15 cellular contexts compared by ENCODE assay signal in the genomic region with DNA sequence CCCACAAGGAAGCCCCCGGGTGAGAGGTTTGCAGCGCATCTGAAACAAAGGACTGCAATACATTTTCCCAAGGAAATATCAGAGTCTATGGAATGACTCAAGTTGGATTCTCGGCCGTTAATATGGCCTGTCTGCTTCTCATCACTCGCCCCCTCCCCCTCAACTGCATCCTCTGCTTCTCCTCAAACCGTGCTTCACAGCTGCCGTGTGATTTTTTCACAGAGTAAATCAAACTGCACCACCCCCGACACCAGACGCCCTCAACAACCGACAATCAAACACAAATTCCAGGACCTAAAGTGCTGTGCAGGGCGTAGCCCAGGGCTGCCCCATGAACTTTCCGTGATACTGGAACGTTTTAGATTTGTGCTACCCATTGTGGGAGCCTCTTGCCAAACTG.
DNase-seq lines count a peak whose midpoint lies in the region; TF ChIP-seq lines count a peak whose summit lies in the region.
"Had no signal": no experiment of that assay in that cellular context is flagged by ENCODE, and none has a peak within 500 bp of the region (broad histone marks: within the 10 kb centered on the region; RNA-seq: fewer than 3 reads in every experiment).

No MANE protein-coding gene starts in this region.

- H3K9ac ChIP-seq in endodermal cell (ENCODE audit: extremely low read depth, low read length, poor library complexity, severe bottlenecking): no peak overlapping the region
- H3K9ac ChIP-seq: KMS-11 had no signal

- intact Hi-C loops in uterus (cut with DNase I; ENCODE audit: low total_unique reads): no loop called here
- intact Hi-C loops in activated CD4-positive, alpha-beta T cell treated with anti-CD3 and anti-CD28 coated beads, Interleukin-2, amount 10 ng/mL, durations not matched to agents 24 days and 14 days (cut with micrococcal nuclease): loop anchor here (10.0 kb wide), 1 partner anchor 112 kb away; no protein-coding TSS in a partner anchor

- H3K36me3 ChIP-seq in endodermal cell (ENCODE audit: control insufficient read depth, insufficient read depth, low read length) (peaks cover 86% of the 10 kb centered on the region), muscle layer of duodenum (ENCODE audit: control insufficient read depth in 1 of 2, insufficient read depth in 2 of 2, low read length in 2 of 2) (no peaks in the 10 kb centered on the region), uterus (no peaks in the 10 kb centered on the region)
- H3K36me3 ChIP-seq: MG63 had no signal

- H3K27me3 Mint-ChIP-seq in endodermal cell (ENCODE audit: insufficient read depth): no peaks in the 10 kb centered on the region
- peaks cover 23% of the 10 kb centered on the region for H3K27me3 Mint-ChIP-seq in activated CD4-positive, alpha-beta T cell treated with anti-CD3 and anti-CD28 coated beads, Interleukin-2, amount 10 ng/mL, durations not matched to agents 24 days and 14 days

- no peak for TF ChIP-seq POLR2A in uterus (IDR thresholded peaks at IDR 0.05)

- H3K36me3 Mint-ChIP-seq in endodermal cell (ENCODE audit: low read depth): peaks cover 37% of the 10 kb centered on the region
- H3K36me3 Mint-ChIP-seq in activated CD4-positive, alpha-beta T cell treated with anti-CD3 and anti-CD28 coated beads, Interleukin-2, amount 10 ng/mL, durations not matched to agents 24 days and 14 days (ENCODE audit: low read depth): no peaks in the 10 kb centered on the region
- H3K36me3 Mint-ChIP-seq: CD8-positive, alpha-beta T cell had no signal

- H3K27ac Mint-ChIP-seq in endodermal cell: peak overlapping the region; percentile 10
- H3K27ac Mint-ChIP-seq in activated CD4-positive, alpha-beta T cell treated with anti-CD3 and anti-CD28 coated beads, Interleukin-2, amount 10 ng/mL, durations not matched to agents 24 days and 14 days: no peak overlapping the region
- H3K27ac Mint-ChIP-seq: CD8-positive, alpha-beta T cell had no signal

- TF ChIP-seq CTCF in endodermal cell (conservative IDR thresholded peaks at IDR 0.05) (no peak), uterus (IDR thresholded peaks at IDR 0.05) (no peak)

- H3K9me3 ChIP-seq in endodermal cell (ENCODE audit: control insufficient read depth, low read length) (no peaks in the 10 kb centered on the region), muscle layer of duodenum (ENCODE audit: control insufficient read depth in 1 of 2, low read length in 2 of 2) (no peaks in the 10 kb centered on the region), uterus (no peaks in the 10 kb centered on the region)
- H3K9me3 ChIP-seq: MG63 had no signal

- no peak overlapping the region for H3K27ac ChIP-seq in endodermal cell (ENCODE audit: low read depth, low read length)
- H3K27ac ChIP-seq in muscle layer of duodenum (ENCODE audit: low read length): peak overlapping the region; percentile 42
- peak overlapping the region; percentile 20 to 65 for H3K27ac ChIP-seq in uterus
- H3K27ac ChIP-seq: KMS-11 had no signal

- peaks cover 19% of the 10 kb centered on the region for H3K4me1 ChIP-seq in endodermal cell (ENCODE audit: control insufficient read depth, insufficient read depth, low read length)
- H3K4me1 ChIP-seq in muscle layer of duodenum (ENCODE audit: control insufficient read depth in 1 of 2, insufficient read depth in 2 of 2, low read length in 2 of 2): peaks cover 21 to 62% of the 10 kb centered on the region in 2 donors
- H3K4me1 ChIP-seq in uterus: peaks cover 0 to 5% of the 10 kb centered on the region in 2 donors

- WGBS in endodermal cell (ENCODE audit: insufficient coverage in 1 of 2, insufficient read length in 1 of 2), 2 experiments: 74 to 88% methylated on average over 12 to 13 of the region's 13 CpGs

- H3K4me3 Mint-ChIP-seq in endodermal cell: no peak overlapping the region
- H3K4me3 Mint-ChIP-seq in activated CD4-positive, alpha-beta T cell treated with anti-CD3 and anti-CD28 coated beads, Interleukin-2, amount 10 ng/mL, durations not matched to agents 24 days and 14 days: no peak overlapping the region
- H3K4me3 Mint-ChIP-seq: CD8-positive, alpha-beta T cell had no signal

- H3K27me3 ChIP-seq in endodermal cell (ENCODE audit: control insufficient read depth, insufficient read depth, low read length, poor library complexity, severe bottlenecking) (no peaks in the 10 kb centered on the region), muscle layer of duodenum (ENCODE audit: low read depth, low read length) (no peaks in the 10 kb centered on the region), uterus (no peaks in the 10 kb centered on the region)
- H3K27me3 ChIP-seq: MG63 had no signal

- H3K4me3 ChIP-seq in endodermal cell (ENCODE audit: low read length) (no peak overlapping the region), muscle layer of duodenum (ENCODE audit: low read depth in 1 of 2, low read length in 2 of 2) (no peak overlapping the region), uterus (no peak overlapping the region)
- H3K4me3 ChIP-seq: MG63 had no signal

- peak; percentile 13 for DNase-seq in SK-N-DZ (ENCODE audit: low spot score)
- DNase-seq in endodermal cell: no peak
- DNase-seq in uterus: peak in 1 of 2 donors; percentile 38
- DNase-seq in activated CD4-positive, alpha-beta T cell treated with anti-CD3 and anti-CD28 coated beads, Interleukin-2, amount 10 ng/mL, durations not matched to agents 24 days and 14 days: no peak
- no peak for DNase-seq in NCI-H1092 treated with DMSO at 0.1 percent for 48 hours (lab: John Stamatoyannopoulos, UW)
- DNase-seq in stimulated activated naive CD4-positive, alpha-beta T cell treated with Interleukin-2 at 50 U/mL for 16 hours (lab: John Stamatoyannopoulos, UW): no peak
- DNase-seq: CD8-positive, alpha-beta T cell; H7; MG63; NCI-H1105; NCI-H187; NCI-H2171; NCI-H510A treated with DMSO at 0.1 percent for 48 hours had no signal

- no peaks in the 10 kb centered on the region for H3K9me3 Mint-ChIP-seq in endodermal cell
- no peaks in the 10 kb centered on the region for H3K9me3 Mint-ChIP-seq in activated CD4-positive, alpha-beta T cell treated with anti-CD3 and anti-CD28 coated beads, Interleukin-2, amount 10 ng/mL, durations not matched to agents 24 days and 14 days
- H3K9me3 Mint-ChIP-seq: CD8-positive, alpha-beta T cell had no signal

- peaks cover 45% of the 10 kb centered on the region for H3K4me1 Mint-ChIP-seq in endodermal cell
- H3K4me1 Mint-ChIP-seq in activated CD4-positive, alpha-beta T cell treated with anti-CD3 and anti-CD28 coated beads, Interleukin-2, amount 10 ng/mL, durations not matched to agents 24 days and 14 days: peaks cover 2% of the 10 kb centered on the region
